ENCODE assay signal across 9 cellular contexts in the genomic region with DNA sequence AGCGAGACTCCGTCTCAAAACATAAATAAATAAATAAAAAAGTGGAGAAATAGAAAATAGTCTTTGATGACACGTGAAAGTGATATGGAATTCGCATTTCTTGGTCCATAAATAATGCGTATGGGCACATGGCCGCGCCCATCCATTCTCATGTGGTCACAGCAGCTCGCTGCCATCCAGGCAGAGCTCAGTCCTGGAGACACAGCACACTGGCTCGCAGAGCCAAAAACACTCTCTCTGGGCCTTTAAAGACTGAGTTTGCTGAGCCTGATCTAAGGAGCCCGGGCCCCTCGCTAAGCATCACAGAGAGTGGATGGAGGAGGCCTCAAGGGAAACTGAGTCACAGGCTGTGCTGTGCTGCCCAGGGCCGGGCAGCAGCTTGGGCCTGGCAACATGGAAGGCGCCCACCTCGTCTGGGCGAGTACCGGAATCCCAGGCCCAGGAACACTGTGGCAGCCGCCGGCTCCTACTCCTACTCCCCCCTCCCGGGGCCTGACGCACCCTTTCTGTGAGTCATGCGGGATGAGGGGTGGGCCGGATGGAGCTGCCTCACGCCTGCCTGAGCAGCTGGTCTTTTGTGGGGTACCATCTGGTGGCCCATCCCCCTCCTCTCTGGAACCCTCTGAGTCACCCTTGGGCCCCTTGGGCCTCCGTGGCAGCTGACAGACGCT. TPM values are rescaled to one million over a fixed set of nuclear protein-coding genes. Genes with fewer than 3 reads are reported as not detected.
DNase-seq lines count a peak whose midpoint lies in the region; ATAC-seq, FAIRE-seq and TF ChIP-seq lines count a peak whose summit lies in the region.
"Had no signal": no experiment of that assay in that cellular context is flagged by ENCODE, and none has a peak within 500 bp of the region (broad histone marks: within the 10 kb centered on the region; RNA-seq: fewer than 3 reads in every experiment).

No MANE protein-coding gene starts in this region.

- H3K4me3 ChIP-seq in HFF-Myc (replicated peaks; ENCODE audit: low read depth, low read length) (peak overlapping the region; percentile 24; the same call in 1 of the 2 replicates), body of pancreas (no peak overlapping the region)

- H3K27ac ChIP-seq in body of pancreas: no peak overlapping the region

- TF ChIP-seq CTCF in HFF-Myc (IDR thresholded peaks at IDR 0.05; ENCODE audit: low read depth, low read length, missing control alignments): no peak
- TF ChIP-seq CTCF in body of pancreas (IDR thresholded peaks at IDR 0.05): no peak

- H3K36me3 ChIP-seq in body of pancreas (replicated peaks in 1 of 2; ENCODE audit: insufficient read depth in 1 of 2, low read depth in 2 of 2): peaks cover 2 to 4% of the 10 kb centered on the region in 2 donors

- no peak for TF ChIP-seq POLR2A in body of pancreas (IDR thresholded peaks at IDR 0.05)

- ATAC-seq in SK-N-SH treated with all-trans-retinoic acid at 6 μM for 48 hours: peak; percentile 93
- no peak for ATAC-seq in body of pancreas
- ATAC-seq: activated naive CD4-positive, alpha-beta T cell treated with anti-CD3 and anti-CD28 coated beads, Interleukin-2, amount 50 U/mL, for 72 hours had no signal

- peaks cover 11% of the 10 kb centered on the region for H3K4me1 ChIP-seq in body of pancreas

- WGBS in body of pancreas, 2 donors: 88 to 91% methylated on average over 15 to 25 of the region's 25 CpGs

- H3K9me3 ChIP-seq in body of pancreas: no peaks in the 10 kb centered on the region

- intact Hi-C loops in body of pancreas (cut with DNase I): no loop called here

- DNase-seq in HFF-Myc (ENCODE audit: extremely low read depth, low read depth) (peak; percentile 94), frontal cortex (ENCODE audit: low spot score in 2 of 2) (peak; percentile 65 to 84), superior temporal gyrus (ENCODE audit: extremely low spot score) (peak; percentile 60), CD1c-positive myeloid dendritic cell (ENCODE audit: extremely low spot score) (no peak), body of pancreas (no peak), GOT3 (lab: John Stamatoyannopoulos, UW) (no peak)
- DNase-seq: SHP77 had no signal

- FAIRE-seq in frontal cortex (lab: Jason Lieb, UNC): no peak

- H3K27me3 ChIP-seq in body of pancreas: no peaks in the 10 kb centered on the region

TF ChIP-seq in SK-N-SH treated with all-trans-retinoic acid at 6 μM for 48 hours, 23 proteins besides CTCF, POLR2A, EP300 and RAD21:
- no peak for TF ChIP-seq ISL1 (CRISPR knock-in tag; IDR thresholded peaks at IDR 0.05)
- TF ChIP-seq ZFP3 (CRISPR knock-in tag; IDR thresholded peaks at IDR 0.05): 0 out of 2 replicates have a peak, but pooled peaks have one; percentile 50

RNA-seq across cellular contexts. Expression of a gene that starts 28.9 kb away (rescaled TPM):
- total RNA-seq in frontal cortex (21.6 TPM), body of pancreas (10 to 100 TPM; 16.3 to 23.4 TPM)

RNA-seq across cellular contexts. Expression of a gene that starts 44.7 kb away (rescaled TPM):
- 15.1 TPM for total RNA-seq in frontal cortex
- 10 to 100 TPM; 16.6 to 30.7 TPM for total RNA-seq in body of pancreas

RNA-seq across cellular contexts. Expression of a gene that starts 48.9 kb away (rescaled TPM):
- 0.41 TPM for total RNA-seq in frontal cortex
- 1 to 10 TPM in 1 of 2 donors, under 1 TPM in 1; 0.52 to 3.0 TPM for total RNA-seq in body of pancreas

RNA-seq across cellular contexts. Expression of a gene that starts 52.6 kb away (rescaled TPM):
- not detected for total RNA-seq in frontal cortex
- total RNA-seq in body of pancreas: 10 to 100 TPM; 15.8 to 21.4 TPM

Comparison
In these comparisons a context has a peak if more than half of its experiments do, and no peak if none do; other contexts are left out.
1. DNase-seq: peak in HFF-Myc (single experiment), frontal cortex (2 of 2) and superior temporal gyrus (single experiment); none in CD1c-positive myeloid dendritic cell (single experiment), body of pancreas (0 of 4) and GOT3 (single experiment).